Comparison of ENCODE assay signal across 8 cellular contexts in the genomic region with DNA sequence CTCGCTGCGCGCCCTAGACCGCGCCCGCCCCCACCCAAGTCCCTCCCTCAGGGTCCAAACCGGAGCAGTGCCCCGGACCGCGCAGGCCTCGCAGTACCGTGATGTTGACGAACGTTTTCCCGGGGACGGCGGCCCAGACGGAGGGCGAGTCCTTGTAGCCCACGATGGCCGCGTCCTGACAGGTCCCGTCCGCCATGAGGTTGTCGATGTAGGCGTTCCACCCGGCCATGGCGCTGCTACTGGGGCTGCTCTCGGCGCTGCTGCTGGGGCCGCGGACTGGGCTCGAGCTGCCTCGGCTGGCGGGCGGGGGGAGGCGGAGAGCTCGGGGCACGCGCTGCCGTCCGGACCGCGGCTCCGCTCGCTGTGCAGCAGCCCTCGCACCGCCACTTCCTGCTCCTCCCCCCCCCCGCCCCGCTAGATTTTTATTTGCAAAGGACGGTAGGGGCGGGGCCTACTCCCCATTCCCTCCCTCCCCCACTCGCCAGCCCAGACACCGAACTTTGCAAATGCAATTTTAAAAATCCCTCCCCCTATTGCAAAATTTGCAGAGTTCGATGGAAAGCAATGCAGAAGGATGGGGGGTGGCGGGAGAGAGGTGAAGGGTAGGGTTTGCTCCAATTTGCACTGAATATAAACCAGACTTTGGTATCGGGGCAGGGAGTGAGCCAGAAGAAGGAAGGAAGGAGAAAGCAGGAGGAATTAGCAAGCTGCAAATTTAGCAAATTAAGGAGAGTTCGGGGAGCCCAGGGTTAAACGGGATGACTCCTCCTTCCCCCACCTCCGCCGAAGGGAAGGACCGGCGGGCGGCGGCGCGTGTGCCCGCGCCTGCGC. TPM values are rescaled to one million over a fixed set of nuclear protein-coding genes. Genes with fewer than 3 reads are reported as not detected.
A peak's percentile ranks its signal among the peaks of the same experiment; 100 is the strongest.
DNase-seq lines count a peak whose midpoint lies in the region; ATAC-seq and TF ChIP-seq lines count a peak whose summit lies in the region.

A gene (minus strand): TSS at position 365 of the 831 bp plus-strand sequence. CDS start 136 bp downstream, at position 229.

- H3K9me3 Mint-ChIP-seq in activated CD4-positive, alpha-beta T cell treated with anti-CD3 and anti-CD28 coated beads, Interleukin-2, amount 10 ng/mL, durations not matched to agents 24 days and 14 days, result no peaks in the 10 kb centered on the region

- H3K4me1 Mint-ChIP-seq in activated CD4-positive, alpha-beta T cell treated with anti-CD3 and anti-CD28 coated beads, Interleukin-2, amount 10 ng/mL, durations not matched to agents 24 days and 14 days, result peaks cover 46% of the 10 kb centered on the region

- intact Hi-C loops in activated CD4-positive, alpha-beta T cell treated with anti-CD3 and anti-CD28 coated beads, Interleukin-2, amount 10 ng/mL, durations not matched to agents 24 days and 14 days (cut with micrococcal nuclease), result loop anchor here (1.0 to 10.0 kb wide), 5 partner anchors 8 to 584 kb away; a partner anchor contains a TSS

- no peaks in the 10 kb centered on the region for H3K27me3 ChIP-seq in GM06990 (replicated peaks; ENCODE audit: control insufficient read depth, insufficient read depth, low read length)

- H3K4me3 ChIP-seq in GM06990 (replicated peaks; ENCODE audit: low read depth, low read length), result peak within 1 kb of the TSS; percentile 100
- peak within 1 kb of the TSS; percentile 99 for H3K4me3 ChIP-seq in coronary artery

- peak within 1 kb of the TSS; percentile 97 to 99 for H3K27ac ChIP-seq in coronary artery

- H3K27ac Mint-ChIP-seq in activated CD4-positive, alpha-beta T cell treated with anti-CD3 and anti-CD28 coated beads, Interleukin-2, amount 10 ng/mL, durations not matched to agents 24 days and 14 days, result peak within 1 kb of the TSS; percentile 99

- no peak for TF ChIP-seq CTCF in GM06990 (IDR thresholded peaks at IDR 0.05; ENCODE audit: insufficient read depth, low read length, poor library complexity, severe bottlenecking)
- TF ChIP-seq CTCF in coronary artery (IDR thresholded peaks at IDR 0.05), result no peak

- peak; percentile 24 for ATAC-seq in HG03159 (IDR thresholded peaks at IDR 0.05; ENCODE audit: unreplicated experiment)
- no peak for ATAC-seq in GM19023 (IDR thresholded peaks at IDR 0.05; ENCODE audit: unreplicated experiment)

- no peaks in the 10 kb centered on the region for H3K27me3 Mint-ChIP-seq in activated CD4-positive, alpha-beta T cell treated with anti-CD3 and anti-CD28 coated beads, Interleukin-2, amount 10 ng/mL, durations not matched to agents 24 days and 14 days

- peaks cover 41% of the 10 kb centered on the region for H3K36me3 Mint-ChIP-seq in activated CD4-positive, alpha-beta T cell treated with anti-CD3 and anti-CD28 coated beads, Interleukin-2, amount 10 ng/mL, durations not matched to agents 24 days and 14 days (ENCODE audit: low read depth)

- peak within 1 kb of the TSS; percentile 95 for H3K4me3 Mint-ChIP-seq in activated CD4-positive, alpha-beta T cell treated with anti-CD3 and anti-CD28 coated beads, Interleukin-2, amount 10 ng/mL, durations not matched to agents 24 days and 14 days

- DNase-seq in GM06990 (ENCODE audit: extremely low read depth, insufficient read length) (peak; percentile 91), NCI-H526 (lab: John Stamatoyannopoulos, UW) (peak; percentile 48 to 87), coronary artery (ENCODE audit: low spot score) (peak; percentile 94), left kidney (ENCODE audit: low read depth, low spot score) (peak; percentile 95)
- peak; percentile 95 for DNase-seq in activated CD4-positive, alpha-beta T cell treated with anti-CD3 and anti-CD28 coated beads, Interleukin-2, amount 10 ng/mL, durations not matched to agents 24 days and 14 days
- DNase-seq in stimulated activated CD4-positive, alpha-beta T cell treated with anti-CD3 and anti-CD28 coated beads, Interleukin-1b, Interleukin-23, amount 100 ng/mL, for 4 hours (ENCODE audit: low read depth in 2 of 2), result peak; percentile 87 to 88

- H3K36me3 ChIP-seq in GM06990 (ENCODE audit: control insufficient read depth, insufficient read depth, low read length), result peaks cover 21% of the 10 kb centered on the region

RNA-seq across cellular contexts. Expression of the gene that starts here (rescaled TPM):
- 1,471 and 1,473 TPM in 2 replicates for total RNA-seq in activated CD4-positive, alpha-beta T cell treated with anti-CD3 and anti-CD28 coated beads, Interleukin-2, amount 10 ng/mL, durations not matched to agents 24 days and 14 days
